Comparison of ENCODE assay signal across 10 cellular contexts in the genomic region with DNA sequence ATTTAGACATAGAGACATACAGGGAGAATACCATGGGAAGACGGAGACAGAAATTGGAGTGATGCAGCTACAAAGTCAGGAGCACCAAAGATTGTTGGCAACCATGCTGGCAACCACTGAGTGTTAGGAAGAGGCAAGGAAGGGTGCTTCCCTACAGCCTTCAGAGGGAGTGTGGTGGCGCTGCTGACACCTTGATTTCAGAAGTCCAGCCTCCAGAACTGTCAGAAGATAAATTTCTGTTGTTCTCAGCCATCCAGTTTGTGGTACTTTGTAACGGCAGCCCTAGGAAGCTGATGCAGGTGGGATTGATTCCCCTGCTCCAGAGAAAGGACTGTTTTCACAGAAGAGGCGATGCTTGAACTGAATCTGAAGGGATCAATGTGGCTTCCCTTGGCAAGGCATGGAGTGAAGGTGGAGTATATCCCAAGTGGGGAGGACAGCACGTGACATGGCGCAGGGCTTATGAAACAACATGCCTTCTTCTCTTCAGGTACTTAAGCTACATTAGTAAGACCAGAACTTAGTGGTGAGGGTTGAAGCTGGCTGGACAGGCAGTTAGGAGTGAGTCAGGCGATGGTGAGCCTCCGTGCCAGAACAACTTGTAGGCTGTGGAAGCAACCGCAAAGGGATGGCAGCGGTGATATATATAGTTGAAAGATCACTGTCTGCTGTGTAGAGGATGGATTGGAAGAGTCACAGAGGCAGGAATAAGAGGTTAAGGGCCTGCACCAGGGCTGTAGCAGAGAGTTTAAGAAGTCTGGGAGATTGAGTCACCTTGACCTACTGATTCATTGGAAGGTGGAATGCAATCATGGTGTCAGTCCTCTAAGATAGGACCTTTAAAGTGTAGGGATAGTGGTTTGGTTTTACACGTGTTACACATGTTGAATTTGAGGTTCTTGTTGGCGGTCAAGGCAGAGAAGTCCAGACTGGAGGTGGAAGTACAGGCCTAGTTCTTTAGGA. TPM values are rescaled to one million over a fixed set of nuclear protein-coding genes. Genes with fewer than 3 reads are reported as not detected.
A peak's percentile ranks its signal among the peaks of the same experiment; 100 is the strongest.
DNase-seq lines count a peak whose midpoint lies in the region; ATAC-seq and TF ChIP-seq lines count a peak whose summit lies in the region.
"Had no signal": no experiment of that assay in that cellular context is flagged by ENCODE, and none has a peak within 500 bp of the region (broad histone marks: within the 10 kb centered on the region; RNA-seq: fewer than 3 reads in every experiment).

No MANE protein-coding gene starts in this region.

- peaks cover 42% of the 10 kb centered on the region for H3K79me2 ChIP-seq in GM23338 (replicated peaks; ENCODE audit: insufficient read depth)

- DNase-seq in GM23338 (ENCODE audit: low spot score) (no peak), RPMI7951 (ENCODE audit: low read depth) (peak; percentile 67), fibroblast of gingiva (ENCODE audit: low read depth) (peak; percentile 40), skeletal muscle cell (ENCODE audit: low read depth) (no peak), activated gamma-delta T cell treated with Interleukin-2 at 50 U/mL for 16 hours (no peak), NOMO-1 treated with DMSO at 0.1 percent for 48 hours (lab: John Stamatoyannopoulos, UW; ENCODE audit: unreplicated experiment) (no peak)
- DNase-seq: central memory CD4-positive, alpha-beta T cell had no signal

- H4K20me1 ChIP-seq in GM23338 (replicated peaks; ENCODE audit: insufficient read depth), result no peaks in the 10 kb centered on the region

- peaks cover 39% of the 10 kb centered on the region for H3K4me1 ChIP-seq in GM23338 (ENCODE audit: insufficient read depth)

- H3K27ac Mint-ChIP-seq in GM23338, result no peak overlapping the region
- H3K27ac Mint-ChIP-seq: WTC11 had no signal

- H3K27me3 Mint-ChIP-seq in GM23338 (ENCODE audit: insufficient read depth, low read depth, poor library complexity), result peaks cover 3% of the 10 kb centered on the region

- no peaks in the 10 kb centered on the region for H3K9me2 ChIP-seq in GM23338 (ENCODE audit: insufficient read depth)

- H3K36me3 ChIP-seq in GM23338 (ENCODE audit: insufficient read depth), result no peaks in the 10 kb centered on the region

- peaks cover 40% of the 10 kb centered on the region for H3K4me1 Mint-ChIP-seq in GM23338

- peak overlapping the region; percentile 86; the same call in 1 of the 2 replicates for H3K4me2 ChIP-seq in GM23338

- peaks cover 6% of the 10 kb centered on the region; the same call in 1 of the 3 replicates for H3K9me3 Mint-ChIP-seq in GM23338

- ATAC-seq in GM23338 (no peak), HG02884 (IDR thresholded peaks at IDR 0.05; ENCODE audit: unreplicated experiment) (no peak), HG02885 (IDR thresholded peaks at IDR 0.05; ENCODE audit: poor library complexity, unreplicated experiment) (no peak)
- ATAC-seq: WTC11 had no signal

- no peak overlapping the region; the same call in 2 of the 3 replicates for H3K4me3 Mint-ChIP-seq in GM23338
- H3K4me3 Mint-ChIP-seq: WTC11 had no signal

- H3K4me3 ChIP-seq in GM23338 (peak overlapping the region; percentile 82; the same call in 1 of the 2 replicates), skeletal muscle cell (ENCODE audit: low read depth, low read length) (peak overlapping the region; percentile 76)

- peaks cover 11% of the 10 kb centered on the region; the same call in 1 of the 2 replicates for H3F3A ChIP-seq in GM23338 (replicated peaks; ENCODE audit: low read depth)

- TF ChIP-seq CTCF in GM23338 (conservative IDR thresholded peaks at IDR 0.05; ENCODE audit: low read depth in 2 of 2), result no peak

- H3K27me3 ChIP-seq in GM23338 (ENCODE audit: insufficient read depth), result no peaks in the 10 kb centered on the region

- H3K27ac ChIP-seq in GM23338 (ENCODE audit: low read depth), result no peak overlapping the region

- H2AFZ ChIP-seq in GM23338, result no peak overlapping the region

- peaks cover 13% of the 10 kb centered on the region for H3K36me3 Mint-ChIP-seq in GM23338 (ENCODE audit: low read depth)

TF ChIP-seq in GM23338, 12 proteins besides CTCF, POLR2A, EP300 and RAD21:
- TF ChIP-seq CREB1 (CRISPR knock-in tag; IDR thresholded peaks at IDR 0.05; ENCODE audit: low read depth) (no peak), STAT1 (IDR thresholded peaks at IDR 0.05; ENCODE audit: unreplicated experiment) (no peak), POLR2AphosphoS5 (IDR thresholded peaks at IDR 0.05; ENCODE audit: low read depth) (no peak)
- TF ChIP-seq, protein P1, sequence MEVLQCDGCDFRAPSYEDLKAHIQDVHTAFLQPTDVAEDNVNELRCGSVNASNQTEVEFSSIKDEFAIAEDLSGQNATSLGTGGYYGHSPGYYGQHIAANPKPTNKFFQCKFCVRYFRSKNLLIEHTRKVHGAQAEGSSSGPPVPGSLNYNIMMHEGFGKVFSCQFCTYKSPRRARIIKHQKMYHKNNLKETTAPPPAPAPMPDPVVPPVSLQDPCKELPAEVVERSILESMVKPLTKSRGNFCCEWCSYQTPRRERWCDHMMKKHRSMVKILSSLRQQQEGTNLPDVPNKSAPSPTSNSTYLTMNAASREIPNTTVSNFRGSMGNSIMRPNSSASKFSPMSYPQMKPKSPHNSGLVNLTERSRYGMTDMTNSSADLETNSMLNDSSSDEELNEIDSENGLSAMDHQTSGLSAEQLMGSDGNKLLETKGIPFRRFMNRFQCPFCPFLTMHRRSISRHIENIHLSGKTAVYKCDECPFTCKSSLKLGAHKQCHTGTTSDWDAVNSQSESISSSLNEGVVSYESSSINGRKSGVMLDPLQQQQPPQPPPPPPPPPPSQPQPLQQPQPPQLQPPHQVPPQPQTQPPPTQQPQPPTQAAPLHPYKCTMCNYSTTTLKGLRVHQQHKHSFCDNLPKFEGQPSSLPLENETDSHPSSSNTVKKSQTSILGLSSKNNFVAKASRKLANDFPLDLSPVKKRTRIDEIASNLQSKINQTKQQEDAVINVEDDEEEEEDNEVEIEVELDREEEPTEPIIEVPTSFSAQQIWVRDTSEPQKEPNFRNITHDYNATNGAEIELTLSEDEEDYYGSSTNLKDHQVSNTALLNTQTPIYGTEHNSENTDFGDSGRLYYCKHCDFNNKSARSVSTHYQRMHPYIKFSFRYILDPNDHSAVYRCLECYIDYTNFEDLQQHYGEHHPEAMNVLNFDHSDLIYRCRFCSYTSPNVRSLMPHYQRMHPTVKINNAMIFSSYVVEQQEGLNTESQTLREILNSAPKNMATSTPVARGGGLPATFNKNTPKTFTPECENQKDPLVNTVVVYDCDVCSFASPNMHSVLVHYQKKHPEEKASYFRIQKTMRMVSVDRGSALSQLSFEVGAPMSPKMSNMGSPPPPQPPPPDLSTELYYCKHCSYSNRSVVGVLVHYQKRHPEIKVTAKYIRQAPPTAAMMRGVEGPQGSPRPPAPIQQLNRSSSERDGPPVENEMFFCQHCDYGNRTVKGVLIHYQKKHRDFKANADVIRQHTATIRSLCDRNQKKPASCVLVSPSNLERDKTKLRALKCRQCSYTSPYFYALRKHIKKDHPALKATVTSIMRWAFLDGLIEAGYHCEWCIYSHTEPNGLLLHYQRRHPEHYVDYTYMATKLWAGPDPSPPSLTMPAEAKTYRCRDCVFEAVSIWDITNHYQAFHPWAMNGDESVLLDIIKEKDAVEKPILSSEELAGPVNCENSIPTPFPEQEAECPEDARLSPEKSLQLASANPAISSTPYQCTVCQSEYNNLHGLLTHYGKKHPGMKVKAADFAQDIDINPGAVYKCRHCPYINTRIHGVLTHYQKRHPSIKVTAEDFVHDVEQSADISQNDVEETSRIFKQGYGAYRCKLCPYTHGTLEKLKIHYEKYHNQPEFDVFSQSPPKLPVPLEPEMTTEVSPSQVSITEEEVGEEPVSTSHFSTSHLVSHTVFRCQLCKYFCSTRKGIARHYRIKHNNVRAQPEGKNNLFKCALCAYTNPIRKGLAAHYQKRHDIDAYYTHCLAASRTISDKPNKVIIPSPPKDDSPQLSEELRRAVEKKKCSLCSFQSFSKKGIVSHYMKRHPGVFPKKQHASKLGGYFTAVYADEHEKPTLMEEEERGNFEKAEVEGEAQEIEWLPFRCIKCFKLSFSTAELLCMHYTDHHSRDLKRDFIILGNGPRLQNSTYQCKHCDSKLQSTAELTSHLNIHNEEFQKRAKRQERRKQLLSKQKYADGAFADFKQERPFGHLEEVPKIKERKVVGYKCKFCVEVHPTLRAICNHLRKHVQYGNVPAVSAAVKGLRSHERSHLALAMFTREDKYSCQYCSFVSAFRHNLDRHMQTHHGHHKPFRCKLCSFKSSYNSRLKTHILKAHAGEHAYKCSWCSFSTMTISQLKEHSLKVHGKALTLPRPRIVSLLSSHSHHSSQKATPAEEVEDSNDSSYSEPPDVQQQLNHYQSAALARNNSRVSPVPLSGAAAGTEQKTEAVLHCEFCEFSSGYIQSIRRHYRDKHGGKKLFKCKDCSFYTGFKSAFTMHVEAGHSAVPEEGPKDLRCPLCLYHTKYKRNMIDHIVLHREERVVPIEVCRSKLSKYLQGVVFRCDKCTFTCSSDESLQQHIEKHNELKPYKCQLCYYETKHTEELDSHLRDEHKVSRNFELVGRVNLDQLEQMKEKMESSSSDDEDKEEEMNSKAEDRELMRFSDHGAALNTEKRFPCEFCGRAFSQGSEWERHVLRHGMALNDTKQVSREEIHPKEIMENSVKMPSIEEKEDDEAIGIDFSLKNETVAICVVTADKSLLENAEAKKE (CRISPR knock-in tag; IDR thresholded peaks at IDR 0.05), result no peak

RNA-seq across cellular contexts. Expression of a gene that starts 2.1 kb away (rescaled TPM):
- 3.8 and 4.7 TPM in 2 replicates for total RNA-seq in GM23338 (2014; rRNA removed; shearing (Covaris generic))
- polyA plus RNA-seq in GM23338 (2016; fragmentation: Nextera tagmentation; extraction: Ambion mirVana), result 1.5 and 2.1 TPM in 2 replicates
- total RNA-seq in RPMI7951 (2014; rRNA removed; shearing (Covaris generic)), result 8.5 and 10.9 TPM in 2 replicates

RNA-seq across cellular contexts. Expression of a gene that starts 2.1 kb away (rescaled TPM):
- total RNA-seq in GM23338 (2014; rRNA removed; shearing (Covaris generic)), result 22.9 and 26.7 TPM in 2 replicates
- 19.3 and 24.9 TPM in 2 replicates for polyA plus RNA-seq in GM23338 (2016; fragmentation: Nextera tagmentation; extraction: Ambion mirVana)
- 42.7 and 56.4 TPM in 2 replicates for total RNA-seq in RPMI7951 (2014; rRNA removed; shearing (Covaris generic))

Comparison
In these comparisons a context has a peak if more than half of its experiments do, and no peak if none do; other contexts are left out.
1. DNase-seq: peak in RPMI7951 (single experiment) and fibroblast of gingiva (single experiment); none in GM23338 (single experiment), skeletal muscle cell (single experiment), activated gamma-delta T cell treated with Interleukin-2 at 50 U/mL for 16 hours (single experiment) and NOMO-1 treated with DMSO at 0.1 percent for 48 hours (single experiment).